ENCODE assay signal across 11 cellular contexts in genomic region chr3:111963424-111963823, GRCh38. TPM values are rescaled to one million over a fixed set of nuclear protein-coding genes. Genes with fewer than 3 reads are reported as not detected.
A peak's percentile ranks its signal among the peaks of the same experiment; 100 is the strongest.
DNase-seq lines count a peak whose midpoint lies in the region; ATAC-seq and TF ChIP-seq lines count a peak whose summit lies in the region.
"Had no signal": no experiment of that assay in that cellular context is flagged by ENCODE, and none has a peak within 500 bp of the region (broad histone marks: within the 10 kb centered on the region; RNA-seq: fewer than 3 reads in every experiment).

No MANE protein-coding gene starts in this region.

- TF ChIP-seq CTCF in RWPE2 (IDR thresholded peaks at IDR 0.05; ENCODE audit: poor library complexity, severe bottlenecking) (no peak), smooth muscle cell (IDR thresholded peaks at IDR 0.05; ENCODE audit: borderline replicate concordance, insufficient read depth, poor library complexity, severe bottlenecking) (no peak), endodermal cell (conservative IDR thresholded peaks at IDR 0.05) (no peak)

- H2AFZ ChIP-seq in smooth muscle cell (ENCODE audit: low read depth) = no peak overlapping the region
- H2AFZ ChIP-seq: parathyroid adenoma had no signal

- peaks cover 2% of the 10 kb centered on the region for H3K36me3 Mint-ChIP-seq in activated T-cell treated with anti-CD3 and anti-CD28 coated beads, Interleukin-2, amount 50 U/mL, for 4 hours (ENCODE audit: insufficient read depth)
- peaks cover 29% of the 10 kb centered on the region for H3K36me3 Mint-ChIP-seq in endodermal cell (ENCODE audit: low read depth)

- H3K9me3 ChIP-seq in RWPE2 (ENCODE audit: severe bottlenecking) = no peaks in the 10 kb centered on the region
- no peaks in the 10 kb centered on the region for H3K9me3 ChIP-seq in smooth muscle cell (replicated peaks; ENCODE audit: low read depth)
- no peaks in the 10 kb centered on the region for H3K9me3 ChIP-seq in right cardiac atrium (ENCODE audit: control insufficient read depth, low read length)
- H3K9me3 ChIP-seq in endodermal cell (ENCODE audit: control insufficient read depth, low read length) = no peaks in the 10 kb centered on the region

- H4K20me1 ChIP-seq in smooth muscle cell (ENCODE audit: low read depth) = no peaks in the 10 kb centered on the region

- peak overlapping the region; percentile 73 for H3K9ac ChIP-seq in smooth muscle cell (ENCODE audit: low read depth)
- no peak overlapping the region for H3K9ac ChIP-seq in endodermal cell (ENCODE audit: extremely low read depth, low read length, poor library complexity, severe bottlenecking)
- H3K9ac ChIP-seq: parathyroid adenoma had no signal

- peaks cover 12% of the 10 kb centered on the region for H3F3A ChIP-seq in smooth muscle cell (ENCODE audit: low read depth)

- no peaks in the 10 kb centered on the region for H3K9me3 Mint-ChIP-seq in activated T-cell treated with anti-CD3 and anti-CD28 coated beads, Interleukin-2, amount 50 U/mL, for 4 hours
- H3K9me3 Mint-ChIP-seq in endodermal cell = no peaks in the 10 kb centered on the region

- H3K36me3 ChIP-seq in RWPE2 (ENCODE audit: low read depth) (peaks cover 94% of the 10 kb centered on the region), smooth muscle cell (ENCODE audit: low read depth) (no peaks in the 10 kb centered on the region), endodermal cell (ENCODE audit: control insufficient read depth, insufficient read depth, low read length) (peaks cover 64% of the 10 kb centered on the region)

- no peak overlapping the region for H3K4me3 Mint-ChIP-seq in activated T-cell treated with anti-CD3 and anti-CD28 coated beads, Interleukin-2, amount 50 U/mL, for 4 hours
- H3K4me3 Mint-ChIP-seq in endodermal cell = no peak overlapping the region

- H3K4me1 Mint-ChIP-seq in activated T-cell treated with anti-CD3 and anti-CD28 coated beads, Interleukin-2, amount 50 U/mL, for 4 hours (ENCODE audit: low read depth) = peaks cover 17% of the 10 kb centered on the region
- H3K4me1 Mint-ChIP-seq in endodermal cell = peaks cover 9% of the 10 kb centered on the region

- H3K27ac ChIP-seq in RWPE2 (ENCODE audit: poor library complexity, severe bottlenecking) (peak overlapping the region; percentile 54), smooth muscle cell (ENCODE audit: low read depth) (peak overlapping the region; percentile 97), right cardiac atrium (ENCODE audit: low read length) (no peak overlapping the region), endodermal cell (ENCODE audit: low read depth, low read length) (no peak overlapping the region)
- H3K27ac ChIP-seq: parathyroid adenoma had no signal

- 16% methylated on average over 1 of the region's 1 CpG for WGBS in smooth muscle cell (ENCODE audit: low lambda C conversion rate)
- WGBS in right cardiac atrium = 80% methylated on average over 1 of the region's 1 CpG
- WGBS in endodermal cell (ENCODE audit: insufficient coverage in 1 of 2, insufficient read length in 1 of 2), 2 experiments = 100% methylated on average over 1 of the region's 1 CpG; no CpG with 5 or more reads in 1 of the 2 experiments

- peak; percentile 72 to 88 for ATAC-seq in activated T-cell treated with anti-CD3 and anti-CD28 coated beads, Interleukin-2, amount 50 U/mL, for 4 hours
- ATAC-seq in RWPE2 (ENCODE audit: low read depth) (peak; percentile 82), right cardiac atrium (no peak)
- ATAC-seq: left cardiac atrium had no signal

- H3K27me3 Mint-ChIP-seq in activated T-cell treated with anti-CD3 and anti-CD28 coated beads, Interleukin-2, amount 50 U/mL, for 4 hours (ENCODE audit: low read depth) = no peaks in the 10 kb centered on the region
- no peaks in the 10 kb centered on the region for H3K27me3 Mint-ChIP-seq in endodermal cell (ENCODE audit: insufficient read depth)

- intact Hi-C loops in right cardiac atrium (cut with DNase I) = loop anchor here in 2 of 4 donors (10.0 kb wide), 1 partner anchor 99 kb away; no protein-coding TSS in a partner anchor

- peaks cover 4% of the 10 kb centered on the region for H3K79me2 ChIP-seq in smooth muscle cell (ENCODE audit: low read depth)
- H3K79me2 ChIP-seq: parathyroid adenoma had no signal

- H3K4me1 ChIP-seq in RWPE2 (ENCODE audit: insufficient read depth, poor library complexity, severe bottlenecking) = peaks cover 11% of the 10 kb centered on the region
- peaks cover 7% of the 10 kb centered on the region for H3K4me1 ChIP-seq in smooth muscle cell (ENCODE audit: low read depth)
- H3K4me1 ChIP-seq in right cardiac atrium (ENCODE audit: control insufficient read depth, insufficient read depth, low read length) = peaks cover 2% of the 10 kb centered on the region
- H3K4me1 ChIP-seq in endodermal cell (ENCODE audit: control insufficient read depth, insufficient read depth, low read length) = no peaks in the 10 kb centered on the region
- H3K4me1 ChIP-seq: parathyroid adenoma had no signal

- no peak overlapping the region for H3K4me3 ChIP-seq in RWPE2 (ENCODE audit: severe bottlenecking)
- no peak overlapping the region for H3K4me3 ChIP-seq in smooth muscle cell
- H3K4me3 ChIP-seq in right cardiac atrium (ENCODE audit: low read length) = no peak overlapping the region
- no peak overlapping the region for H3K4me3 ChIP-seq in endodermal cell (ENCODE audit: low read length)

- peak overlapping the region; percentile 49 for H3K4me2 ChIP-seq in smooth muscle cell

- H3K27ac Mint-ChIP-seq in endodermal cell = no peak overlapping the region

- no peak for DNase-seq in activated T-cell treated with anti-CD3 and anti-CD28 coated beads, Interleukin-2, amount 50 U/mL, for 4 hours
- no peak for DNase-seq in activated T-cell treated with anti-CD3 and anti-CD28 coated beads, Interleukin-2, amount 50 U/mL, for 1 hour
- DNase-seq in RWPE2 (ENCODE audit: low spot score) (no peak), fibroblast of peridontal ligament (ENCODE audit: extremely low read depth) (peak; percentile 75), smooth muscle cell (lab: John Stamatoyannopoulos, UW; ENCODE audit: unreplicated experiment) (no peak), right cardiac atrium (no peak), T1000 (lab: John Stamatoyannopoulos, UW) (no peak), endodermal cell (no peak)
- DNase-seq: activated CD8-positive, alpha-beta memory T cell treated with anti-CD3 and anti-CD28 coated beads for 24 hours; left cardiac atrium had no signal

- H3K27me3 ChIP-seq in RWPE2 (ENCODE audit: insufficient read depth, poor library complexity, severe bottlenecking) = no peaks in the 10 kb centered on the region
- no peaks in the 10 kb centered on the region for H3K27me3 ChIP-seq in smooth muscle cell (ENCODE audit: low read depth)
- H3K27me3 ChIP-seq in right cardiac atrium (ENCODE audit: control insufficient read depth, insufficient read depth) = no peaks in the 10 kb centered on the region
- H3K27me3 ChIP-seq in endodermal cell (ENCODE audit: control insufficient read depth, insufficient read depth, low read length, poor library complexity, severe bottlenecking) = no peaks in the 10 kb centered on the region

RNA-seq across cellular contexts. Expression of gene ABHD10, which starts 15.4 kb away (rescaled TPM):
- total RNA-seq in activated T-cell treated with anti-CD3 and anti-CD28 coated beads, Interleukin-2, amount 50 U/mL, for 4 hours = 10 to 100 TPM; 33.4 to 41.9 (median 41.7) TPM
- total RNA-seq in smooth muscle cell (44.9 and 69.1 TPM in 2 replicates), right cardiac atrium (10 to 100 TPM; 26.3 to 39.0 (median 31.1) TPM), endodermal cell (10 to 100 TPM; 27.9 to 38.1 TPM)
- polyA plus RNA-seq in smooth muscle cell (39.2 and 44.1 TPM in 2 replicates), right cardiac atrium (23.5 TPM)
- 66.3 TPM for polyA plus RNA-seq in endodermal cell (2013, experiment 1 of 2)
- polyA plus RNA-seq in endodermal cell (2013, experiment 2 of 2) = 56.1 TPM

RNA-seq across cellular contexts. Expression of gene TAGLN3, which starts 35.3 kb away (rescaled TPM):
- total RNA-seq in activated T-cell treated with anti-CD3 and anti-CD28 coated beads, Interleukin-2, amount 50 U/mL, for 4 hours = 1 to 10 TPM; 1.8 to 3.4 (median 2.2) TPM
- total RNA-seq in smooth muscle cell (1.5 and 2.1 TPM in 2 replicates), right cardiac atrium (under 1 TPM in 3 of 4 donors, not detected in 1; 0.28 to 0.74 (median 0.53) TPM), endodermal cell (1 to 10 TPM; 1.4 to 3.7 TPM)
- polyA plus RNA-seq in smooth muscle cell (0.97 and 2.5 TPM in 2 replicates), right cardiac atrium (0.52 TPM)
- polyA plus RNA-seq in endodermal cell (2013, experiment 1 of 2) = 294 TPM
- polyA plus RNA-seq in endodermal cell (2013, experiment 2 of 2) = 279 TPM
- total RNA-seq: left cardiac atrium had no signal

Comparison
In these comparisons a context has a peak if more than half of its experiments do, and no peak if none do; other contexts are left out.
1. ATAC-seq: peak in activated T-cell treated with anti-CD3 and anti-CD28 coated beads, Interleukin-2, amount 50 U/mL, for 4 hours (2 of 2) and RWPE2 (single experiment); none in right cardiac atrium (0 of 2).
2. H3K27ac ChIP-seq: peak in RWPE2 (single experiment) and smooth muscle cell (single experiment); none in right cardiac atrium (single experiment) and endodermal cell (single experiment).